ENCODE assay signal across 1 cellular context in the genomic region with DNA sequence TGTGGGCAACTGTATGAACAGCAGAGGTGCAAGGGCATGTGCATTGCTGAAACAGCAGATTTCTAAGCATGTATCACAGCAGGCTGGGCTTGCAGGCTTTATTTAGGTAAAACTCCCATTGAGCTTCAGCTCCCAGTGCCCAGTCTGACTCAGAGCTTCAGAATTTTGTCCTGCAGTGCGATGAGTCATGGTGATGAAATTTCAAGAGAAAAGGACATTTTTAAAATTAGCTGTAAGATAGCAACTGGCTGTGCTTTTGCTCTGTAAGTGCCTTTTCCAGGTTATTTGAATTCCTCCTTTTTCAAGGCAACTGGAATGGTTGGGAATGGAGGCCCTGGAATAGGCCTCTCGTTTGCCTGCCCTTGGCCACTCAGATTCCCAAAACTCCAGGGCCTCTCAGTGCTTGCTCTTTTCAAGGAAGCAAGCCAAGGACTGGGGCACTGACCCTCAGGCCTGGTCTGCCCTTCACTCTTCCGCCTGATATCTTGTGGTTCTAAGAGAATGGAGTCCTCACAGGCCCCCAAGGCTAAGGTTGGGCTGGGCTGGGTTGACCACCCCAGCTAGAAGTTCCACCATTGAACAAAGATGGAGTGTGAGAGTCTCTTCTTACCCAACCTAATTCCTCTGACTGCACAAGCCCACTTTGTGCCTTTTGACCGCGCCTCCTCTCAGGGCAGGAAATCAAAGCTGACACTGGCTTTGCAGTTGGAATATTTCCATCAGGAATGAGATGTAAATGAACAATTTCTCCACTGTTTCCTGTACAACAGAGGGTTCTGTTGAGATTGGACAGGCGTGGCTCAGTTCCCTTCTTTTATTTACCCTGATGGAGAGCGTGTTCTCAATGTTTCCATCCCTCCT.
A peak's percentile ranks its signal among the peaks of the same experiment; 100 is the strongest.
TF ChIP-seq lines count a peak whose summit lies in the region.

No MANE protein-coding gene starts in this region.

TF ChIP-seq in A549, 52 proteins besides CTCF, POLR2A, EP300 and RAD21 (continued from another document):
- TF ChIP-seq, protein P1, sequence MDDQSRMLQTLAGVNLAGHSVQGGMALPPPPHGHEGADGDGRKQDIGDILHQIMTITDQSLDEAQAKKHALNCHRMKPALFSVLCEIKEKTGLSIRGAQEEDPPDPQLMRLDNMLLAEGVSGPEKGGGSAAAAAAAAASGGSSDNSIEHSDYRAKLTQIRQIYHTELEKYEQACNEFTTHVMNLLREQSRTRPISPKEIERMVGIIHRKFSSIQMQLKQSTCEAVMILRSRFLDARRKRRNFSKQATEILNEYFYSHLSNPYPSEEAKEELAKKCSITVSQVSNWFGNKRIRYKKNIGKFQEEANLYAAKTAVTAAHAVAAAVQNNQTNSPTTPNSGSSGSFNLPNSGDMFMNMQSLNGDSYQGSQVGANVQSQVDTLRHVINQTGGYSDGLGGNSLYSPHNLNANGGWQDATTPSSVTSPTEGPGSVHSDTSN (IDR thresholded peaks at IDR 0.05), result no peak; the same call in 1 of the 2 replicates
- TF ChIP-seq HOXB5 (CRISPR knock-in tag; IDR thresholded peaks at IDR 0.05) (peak; percentile 88), RARB (CRISPR knock-in tag; IDR thresholded peaks at IDR 0.05) (0 out of 2 replicates have a peak, but pooled peaks have one; percentile 14), GATA3 (IDR thresholded peaks at IDR 0.05; ENCODE audit: borderline replicate concordance) (peak; percentile 93), BHLHE40 (IDR thresholded peaks at IDR 0.05; ENCODE audit: low read depth, low read length) (no peak), RFX5 (IDR thresholded peaks at IDR 0.05) (no peak), FOSB (CRISPR knock-in tag; IDR thresholded peaks at IDR 0.05) (peak; percentile 75), KDM5A (IDR thresholded peaks at IDR 0.05) (no peak), SREBF2 (IDR thresholded peaks at IDR 0.05) (no peak), FOSL2 (IDR thresholded peaks at IDR 0.05) (peak; percentile 99), FOSL2 (CRISPR knock-in tag; IDR thresholded peaks at IDR 0.05) (peak; percentile 100), MYC (IDR thresholded peaks at IDR 0.05; ENCODE audit: borderline replicate concordance, low read length) (no peak), JUNB (IDR thresholded peaks at IDR 0.05) (peak; percentile 97), RNF2 (IDR thresholded peaks at IDR 0.05; ENCODE audit: borderline replicate concordance, low read depth) (no peak), HOXA7 (CRISPR knock-in tag; IDR thresholded peaks at IDR 0.05) (peak; percentile 47; the same call in 1 of the 2 replicates), EHF (CRISPR knock-in tag; IDR thresholded peaks at IDR 0.05) (peak; percentile 67; the same call in 1 of the 2 replicates), ZC3H11A (IDR thresholded peaks at IDR 0.05) (no peak), TFCP2L1 (CRISPR knock-in tag; IDR thresholded peaks at IDR 0.05) (peak; percentile 45; the same call in 1 of the 2 replicates), JUN (IDR thresholded peaks at IDR 0.05) (peak; percentile 84 to 89; a peak in 4 of 5 replicates), HOXB13 (CRISPR knock-in tag; IDR thresholded peaks at IDR 0.05; ENCODE audit: low read depth) (peak; percentile 97), PHF8 (IDR thresholded peaks at IDR 0.05; ENCODE audit: borderline replicate concordance, low read depth) (no peak)
- TF ChIP-seq, protein P2, sequence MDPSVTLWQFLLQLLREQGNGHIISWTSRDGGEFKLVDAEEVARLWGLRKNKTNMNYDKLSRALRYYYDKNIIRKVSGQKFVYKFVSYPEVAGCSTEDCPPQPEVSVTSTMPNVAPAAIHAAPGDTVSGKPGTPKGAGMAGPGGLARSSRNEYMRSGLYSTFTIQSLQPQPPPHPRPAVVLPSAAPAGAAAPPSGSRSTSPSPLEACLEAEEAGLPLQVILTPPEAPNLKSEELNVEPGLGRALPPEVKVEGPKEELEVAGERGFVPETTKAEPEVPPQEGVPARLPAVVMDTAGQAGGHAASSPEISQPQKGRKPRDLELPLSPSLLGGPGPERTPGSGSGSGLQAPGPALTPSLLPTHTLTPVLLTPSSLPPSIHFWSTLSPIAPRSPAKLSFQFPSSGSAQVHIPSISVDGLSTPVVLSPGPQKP (IDR thresholded peaks at IDR 0.05; ENCODE audit: low read depth, low read length), result no peak
- TF ChIP-seq, protein P3, sequence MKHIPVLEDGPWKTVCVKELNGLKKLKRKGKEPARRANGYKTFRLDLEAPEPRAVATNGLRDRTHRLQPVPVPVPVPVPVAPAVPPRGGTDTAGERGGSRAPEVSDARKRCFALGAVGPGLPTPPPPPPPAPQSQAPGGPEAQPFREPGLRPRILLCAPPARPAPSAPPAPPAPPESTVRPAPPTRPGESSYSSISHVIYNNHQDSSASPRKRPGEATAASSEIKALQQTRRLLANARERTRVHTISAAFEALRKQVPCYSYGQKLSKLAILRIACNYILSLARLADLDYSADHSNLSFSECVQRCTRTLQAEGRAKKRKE (CRISPR knock-in tag; IDR thresholded peaks at IDR 0.05; ENCODE audit: low read depth), result peak; percentile 54
- TF ChIP-seq, protein P4, sequence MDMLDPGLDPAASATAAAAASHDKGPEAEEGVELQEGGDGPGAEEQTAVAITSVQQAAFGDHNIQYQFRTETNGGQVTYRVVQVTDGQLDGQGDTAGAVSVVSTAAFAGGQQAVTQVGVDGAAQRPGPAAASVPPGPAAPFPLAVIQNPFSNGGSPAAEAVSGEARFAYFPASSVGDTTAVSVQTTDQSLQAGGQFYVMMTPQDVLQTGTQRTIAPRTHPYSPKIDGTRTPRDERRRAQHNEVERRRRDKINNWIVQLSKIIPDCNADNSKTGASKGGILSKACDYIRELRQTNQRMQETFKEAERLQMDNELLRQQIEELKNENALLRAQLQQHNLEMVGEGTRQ (IDR thresholded peaks at IDR 0.05), result no peak
- TF ChIP-seq, protein P5, sequence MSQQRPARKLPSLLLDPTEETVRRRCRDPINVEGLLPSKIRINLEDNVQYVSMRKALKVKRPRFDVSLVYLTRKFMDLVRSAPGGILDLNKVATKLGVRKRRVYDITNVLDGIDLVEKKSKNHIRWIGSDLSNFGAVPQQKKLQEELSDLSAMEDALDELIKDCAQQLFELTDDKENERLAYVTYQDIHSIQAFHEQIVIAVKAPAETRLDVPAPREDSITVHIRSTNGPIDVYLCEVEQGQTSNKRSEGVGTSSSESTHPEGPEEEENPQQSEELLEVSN (IDR thresholded peaks at IDR 0.05; ENCODE audit: borderline replicate concordance, low read depth), result no peak
- TF ChIP-seq, protein P6, sequence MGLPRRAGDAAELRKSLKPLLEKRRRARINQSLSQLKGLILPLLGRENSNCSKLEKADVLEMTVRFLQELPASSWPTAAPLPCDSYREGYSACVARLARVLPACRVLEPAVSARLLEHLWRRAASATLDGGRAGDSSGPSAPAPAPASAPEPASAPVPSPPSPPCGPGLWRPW (IDR thresholded peaks at IDR 0.05), result no peak
- TF ChIP-seq, protein P7, sequence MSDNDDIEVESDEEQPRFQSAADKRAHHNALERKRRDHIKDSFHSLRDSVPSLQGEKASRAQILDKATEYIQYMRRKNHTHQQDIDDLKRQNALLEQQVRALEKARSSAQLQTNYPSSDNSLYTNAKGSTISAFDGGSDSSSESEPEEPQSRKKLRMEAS (IDR thresholded peaks at IDR 0.05), result peak; percentile 81
